In genomic region chr11:94539420-94539819, GRCh38 we compare ENCODE assay signal across 21 cellular contexts. TPM values are rescaled to one million over a fixed set of nuclear protein-coding genes. Genes with fewer than 3 reads are reported as not detected.
"Had no signal": no experiment of that assay in that cellular context is flagged by ENCODE, and none has a peak within 500 bp of the region (broad histone marks: within the 10 kb centered on the region; RNA-seq: fewer than 3 reads in every experiment).

No MANE protein-coding gene starts in this region.

- H3K4me3 Mint-ChIP-seq: activated CD4-positive, alpha-beta T cell treated with anti-CD3 and anti-CD28 coated beads, Interleukin-2, amount 10 ng/mL, durations not matched to agents 7 days and 5 days; activated naive CD4-positive, alpha-beta T cell treated with anti-CD3 and anti-CD28 coated beads, Interleukin-2, amount 10 ng/mL, durations not matched to agents 7 days and 5 days; central memory CD8-positive, alpha-beta T cell; effector memory CD8-positive, alpha-beta T cell; immature natural killer cell; nephron progenitor cell had no signal

- H3K36me3 Mint-ChIP-seq: immature natural killer cell had no signal

- H3K36me3 ChIP-seq: adrenal gland had no signal

- ATAC-seq: body of pancreas; effector memory CD8-positive, alpha-beta T cell; left cardiac atrium; psoas muscle; sciatic nerve; stimulated activated naive CD8-positive, alpha-beta T cell treated with anti-CD3 and anti-CD28 coated beads, Interleukin-15, Interleukin-2, amounts not matched to agents 100 U/mL and 50 U/mL, for 24 hours had no signal

- H3K9me3 ChIP-seq: adrenal gland, body of pancreas, psoas muscle had no signal

- H3K27ac Mint-ChIP-seq: activated CD4-positive, alpha-beta T cell treated with anti-CD3 and anti-CD28 coated beads, Interleukin-2, amount 10 ng/mL, durations not matched to agents 7 days and 5 days; activated naive CD4-positive, alpha-beta T cell treated with anti-CD3 and anti-CD28 coated beads, Interleukin-2, amount 10 ng/mL, durations not matched to agents 7 days and 5 days; effector memory CD8-positive, alpha-beta T cell; immature natural killer cell; nephron progenitor cell had no signal

- H3K27ac ChIP-seq: adrenal gland, body of pancreas, psoas muscle had no signal

- H3K9me3 Mint-ChIP-seq: activated CD4-positive, alpha-beta T cell treated with anti-CD3 and anti-CD28 coated beads, Interleukin-2, amount 10 ng/mL, durations not matched to agents 7 days and 5 days; activated naive CD4-positive, alpha-beta T cell treated with anti-CD3 and anti-CD28 coated beads, Interleukin-2, amount 10 ng/mL, durations not matched to agents 7 days and 5 days; central memory CD8-positive, alpha-beta T cell; effector memory CD8-positive, alpha-beta T cell; immature natural killer cell; nephron progenitor cell had no signal

- H3K4me3 ChIP-seq: adrenal gland, body of pancreas, psoas muscle had no signal

- H3K27me3 ChIP-seq: adrenal gland, body of pancreas had no signal

- DNase-seq: activated CD4-positive, alpha-beta T cell treated with anti-CD3 and anti-CD28 coated beads, Interleukin-2, amount 10 ng/mL, durations not matched to agents 7 days and 5 days; activated CD4-positive, CD25-positive, alpha-beta regulatory T cell; activated CD8-positive, alpha-beta memory T cell treated with anti-CD3 and anti-CD28 coated beads for 24 hours; activated naive CD4-positive, alpha-beta T cell treated with anti-CD3 and anti-CD28 coated beads, Interleukin-2, amount 10 ng/mL, durations not matched to agents 7 days and 5 days; adrenal gland; effector memory CD8-positive, alpha-beta T cell; erythroblast; immature natural killer cell; left cardiac atrium; mammary epithelial cell; nephron progenitor cell; psoas muscle; stimulated activated naive CD8-positive, alpha-beta T cell treated with anti-CD3 and anti-CD28 coated beads, Interleukin-15, Interleukin-2, amounts not matched to agents 100 U/mL and 50 U/mL, for 24 hours; T-helper 2 cell had no signal

RNA-seq across cellular contexts. Expression of gene C11orf97, which starts 27.2 kb away (rescaled TPM):
- total RNA-seq: activated CD4-positive, alpha-beta T cell treated with anti-CD3 and anti-CD28 coated beads, Interleukin-2, amount 10 ng/mL, durations not matched to agents 7 days and 5 days; adrenal gland; body of pancreas; fibroblast of villous mesenchyme; left cardiac atrium; mammary epithelial cell; mononuclear cell; osteoblast; psoas muscle; sciatic nerve; urinary bladder had no signal
